3 cellular contexts compared by ENCODE assay signal in the genomic region with DNA sequence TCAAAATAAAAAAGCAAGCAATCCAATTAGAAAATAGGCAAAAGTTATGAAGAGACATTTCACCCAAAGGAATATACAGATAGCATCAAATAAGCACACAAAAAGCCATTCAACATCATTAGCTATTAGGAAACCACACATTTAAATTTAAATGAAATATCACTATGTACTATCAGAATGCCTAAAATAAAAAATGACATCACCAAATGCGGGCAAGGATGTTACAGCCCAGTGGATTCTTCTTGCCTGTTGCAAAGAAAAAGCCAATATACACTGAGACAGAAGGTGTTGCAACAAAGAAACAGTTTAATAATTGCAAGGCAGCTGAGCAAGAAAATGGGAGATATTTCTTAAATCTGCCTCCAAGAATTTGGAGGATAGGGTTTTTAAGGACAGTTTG.
TF ChIP-seq lines count a peak whose summit lies in the region.

No MANE protein-coding gene starts in this region.

TF ChIP-seq in HEK293, 187 proteins besides CTCF, POLR2A, EP300 and RAD21:
- no peak for TF ChIP-seq YY1 (tag by site-specific recombination; IDR thresholded peaks at IDR 0.05)
- no peak for TF ChIP-seq ZEB2 (tag by site-specific recombination; IDR thresholded peaks at IDR 0.05)
- 0 out of 2 replicates have a peak, but pooled peaks have one; percentile 51 for TF ChIP-seq ZNF664 (tag by site-specific recombination; IDR thresholded peaks at IDR 0.05)
- TF ChIP-seq ZNF394 (tag by site-specific recombination; IDR thresholded peaks at IDR 0.05; ENCODE audit: borderline replicate concordance): no peak
- TF ChIP-seq ZNF132 (tag by site-specific recombination; IDR thresholded peaks at IDR 0.05; ENCODE audit: borderline replicate concordance): no peak
- no peak for TF ChIP-seq OVOL3 (tag by site-specific recombination; IDR thresholded peaks at IDR 0.05)
- no peak for TF ChIP-seq SCRT1 (tag by site-specific recombination; IDR thresholded peaks at IDR 0.05; ENCODE audit: borderline replicate concordance)
- TF ChIP-seq ATF2 (tag by site-specific recombination; IDR thresholded peaks at IDR 0.05; ENCODE audit: low read depth): peak; percentile 72
- TF ChIP-seq YY2 (tag by site-specific recombination; IDR thresholded peaks at IDR 0.05): no peak
- TF ChIP-seq ZNF549 (tag by site-specific recombination; IDR thresholded peaks at IDR 0.05): no peak
- no peak for TF ChIP-seq BCL11B (tag by site-specific recombination; IDR thresholded peaks at IDR 0.05; ENCODE audit: low read depth)
- TF ChIP-seq ZNF830 (tag by site-specific recombination; IDR thresholded peaks at IDR 0.05; ENCODE audit: low read depth): no peak
- TF ChIP-seq ZNF19 (tag by site-specific recombination; IDR thresholded peaks at IDR 0.05; ENCODE audit: low read depth): no peak
- no peak for TF ChIP-seq ZNF776 (tag by site-specific recombination; IDR thresholded peaks at IDR 0.05; ENCODE audit: borderline replicate concordance)
- TF ChIP-seq ZNF121 (tag by site-specific recombination; IDR thresholded peaks at IDR 0.05): no peak
- TF ChIP-seq ZNF174 (tag by site-specific recombination; IDR thresholded peaks at IDR 0.05): no peak
- no peak for TF ChIP-seq ZNF701 (tag by site-specific recombination; IDR thresholded peaks at IDR 0.05)
TF ChIP-seq in HEK293: peak in this region for 2.

TF ChIP-seq in GM12878, 131 proteins besides CTCF, POLR2A, EP300 and RAD21:
- TF ChIP-seq REST (IDR thresholded peaks at IDR 0.05; ENCODE audit: low read depth, low read length): no peak
- no peak for TF ChIP-seq DPF2 (IDR thresholded peaks at IDR 0.05)
- 0 out of 2 replicates have a peak, but pooled peaks have one; percentile 53 for TF ChIP-seq ATF7 (IDR thresholded peaks at IDR 0.05; ENCODE audit: low read depth)
- 0 out of 2 replicates have a peak, but pooled peaks have one; percentile 16 for TF ChIP-seq MEF2A (IDR thresholded peaks at IDR 0.05; ENCODE audit: insufficient read depth, low read depth, low read length)
- TF ChIP-seq ELK1 (IDR thresholded peaks at IDR 0.05; ENCODE audit: low read depth, low read length): no peak
- no peak for TF ChIP-seq EGR1 (IDR thresholded peaks at IDR 0.05; ENCODE audit: borderline replicate concordance in 1 of 2, low read depth in 2 of 2, low read length in 2 of 2)
- TF ChIP-seq IRF4 (IDR thresholded peaks at IDR 0.05; ENCODE audit: low read depth, low read length): no peak
- TF ChIP-seq, protein P1, sequence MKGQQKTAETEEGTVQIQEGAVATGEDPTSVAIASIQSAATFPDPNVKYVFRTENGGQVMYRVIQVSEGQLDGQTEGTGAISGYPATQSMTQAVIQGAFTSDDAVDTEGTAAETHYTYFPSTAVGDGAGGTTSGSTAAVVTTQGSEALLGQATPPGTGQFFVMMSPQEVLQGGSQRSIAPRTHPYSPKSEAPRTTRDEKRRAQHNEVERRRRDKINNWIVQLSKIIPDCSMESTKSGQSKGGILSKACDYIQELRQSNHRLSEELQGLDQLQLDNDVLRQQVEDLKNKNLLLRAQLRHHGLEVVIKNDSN (IDR thresholded peaks at IDR 0.05; ENCODE audit: borderline replicate concordance, extremely low read length, insufficient read depth, low read depth, low read length): no peak
- no peak for TF ChIP-seq FOXM1 (IDR thresholded peaks at IDR 0.05; ENCODE audit: low read depth, low read length)
- no peak for TF ChIP-seq KDM1A (IDR thresholded peaks at IDR 0.05; ENCODE audit: borderline replicate concordance)
- no peak for TF ChIP-seq USF2 (IDR thresholded peaks at IDR 0.05; ENCODE audit: borderline replicate concordance, low read depth, low read length)
- TF ChIP-seq HCFC1 (IDR thresholded peaks at IDR 0.05; ENCODE audit: low read length): no peak
- no peak for TF ChIP-seq SPI1 (IDR thresholded peaks at IDR 0.05; ENCODE audit: borderline replicate concordance, insufficient read depth, low read depth, low read length)
- TF ChIP-seq ZNF622 (IDR thresholded peaks at IDR 0.05): no peak
TF ChIP-seq in GM12878: peak in this region for 2.

TF ChIP-seq in neural cell, 6 proteins besides CTCF, POLR2A, EP300 and RAD21:
- no peak for TF ChIP-seq POLR2AphosphoS5 (IDR thresholded peaks at IDR 0.05)
- no peak for TF ChIP-seq REST (IDR thresholded peaks at IDR 0.05; ENCODE audit: borderline replicate concordance)
